ENCODE assay signal across 23 cellular contexts in genomic region chr20:51926670-51927305, GRCh38.
DNase-seq lines count a peak whose midpoint lies in the region; TF ChIP-seq lines count a peak whose summit lies in the region.
"Had no signal": no experiment of that assay in that cellular context is flagged by ENCODE, and none has a peak within 500 bp of the region (broad histone marks: within the 10 kb centered on the region; RNA-seq: fewer than 3 reads in every experiment).

No MANE protein-coding gene starts in this region.

- TF ChIP-seq CTCF in fibroblast of pulmonary artery (IDR thresholded peaks at IDR 0.05; ENCODE audit: low read length, missing control alignments) (no peak), foreskin fibroblast (IDR thresholded peaks at IDR 0.05; ENCODE audit: low read depth, low read length) (no peak), esophagus squamous epithelium (IDR thresholded peaks at IDR 0.05) (no peak)

- no peaks in the 10 kb centered on the region for H3K36me3 ChIP-seq in esophagus squamous epithelium
- H3K36me3 ChIP-seq: heart right ventricle, left ventricle myocardium inferior, spleen had no signal

- peaks cover 0 to 1% (median 0%) of the 10 kb centered on the region in 4 donors for H3K27me3 ChIP-seq in esophagus squamous epithelium
- H3K27me3 ChIP-seq: spleen had no signal

- intact Hi-C loops in esophagus squamous epithelium (cut with DNase I) = no loop called here

- H3K4me3 ChIP-seq in fibroblast of pulmonary artery (replicated peaks; ENCODE audit: low read depth, low read length) (no peak overlapping the region), foreskin fibroblast (ENCODE audit: low read depth in 1 of 2, low read length in 2 of 2) (no peak overlapping the region), esophagus squamous epithelium (no peak overlapping the region)
- H3K4me3 ChIP-seq: heart right ventricle, K562, left ventricle myocardium inferior, spleen had no signal

- 57 to 69% methylated on average over 12 to 13 of the region's 14 CpGs for WGBS in esophagus squamous epithelium, 2 donors

- TF ChIP-seq POLR2A in esophagus squamous epithelium (IDR thresholded peaks at IDR 0.05) = no peak

- DNase-seq in NCI-H82 (lab: John Stamatoyannopoulos, UW) (peak; percentile 35), NCI-H82 treated with DMSO at 0.1 percent for 48 hours (lab: John Stamatoyannopoulos, UW; ENCODE audit: unreplicated experiment) (no peak), SW480 (ENCODE audit: low spot score) (peak; percentile 53), fibroblast of pulmonary artery (ENCODE audit: low read depth) (peak; percentile 76), renal cortical epithelial cell (ENCODE audit: low read depth) (peak; percentile 25), foreskin fibroblast (no peak), DMS79 treated with DMSO at 0.1 percent for 48 hours (lab: John Stamatoyannopoulos, UW) (no peak), esophagus squamous epithelium (lab: John Stamatoyannopoulos, UW) (no peak)
- DNase-seq: 8988T; activated naive CD4-positive, alpha-beta T cell treated with Interleukin-2 at 50 U/mL for 16 hours; activated T-cell treated with anti-CD3 and anti-CD28 coated beads, Interleukin-2, amount 50 U/mL, for 24 hours; anterior cingulate cortex; Caco-2; cerebellar nuclear complex; effector memory CD4-positive, alpha-beta T cell; heart right ventricle; left ventricle myocardium inferior; NCI-H1092 treated with DMSO at 0.1 percent for 48 hours; NCI-H510A; RPMI8226; spleen had no signal

- H3K4me1 ChIP-seq in esophagus squamous epithelium = no peaks in the 10 kb centered on the region
- H3K4me1 ChIP-seq: left ventricle myocardium inferior had no signal

- H3K27ac ChIP-seq in esophagus squamous epithelium = no peak overlapping the region
- H3K27ac ChIP-seq: heart right ventricle, HL-60, left ventricle myocardium inferior had no signal

- no peaks in the 10 kb centered on the region for H3K9me3 ChIP-seq in esophagus squamous epithelium
- H3K9me3 ChIP-seq: Caco-2, heart right ventricle, left ventricle myocardium inferior, spleen had no signal

Comparison
In these comparisons a context has a peak if more than half of its experiments do, and no peak if none do; other contexts are left out.
1. DNase-seq: peak in NCI-H82 (single experiment), SW480 (single experiment), fibroblast of pulmonary artery (single experiment) and renal cortical epithelial cell (single experiment); none in NCI-H82 treated with DMSO at 0.1 percent for 48 hours (single experiment), foreskin fibroblast (0 of 2), DMS79 treated with DMSO at 0.1 percent for 48 hours (single experiment) and esophagus squamous epithelium (single experiment).